2 cellular contexts compared by ENCODE assay signal in the genomic region with DNA sequence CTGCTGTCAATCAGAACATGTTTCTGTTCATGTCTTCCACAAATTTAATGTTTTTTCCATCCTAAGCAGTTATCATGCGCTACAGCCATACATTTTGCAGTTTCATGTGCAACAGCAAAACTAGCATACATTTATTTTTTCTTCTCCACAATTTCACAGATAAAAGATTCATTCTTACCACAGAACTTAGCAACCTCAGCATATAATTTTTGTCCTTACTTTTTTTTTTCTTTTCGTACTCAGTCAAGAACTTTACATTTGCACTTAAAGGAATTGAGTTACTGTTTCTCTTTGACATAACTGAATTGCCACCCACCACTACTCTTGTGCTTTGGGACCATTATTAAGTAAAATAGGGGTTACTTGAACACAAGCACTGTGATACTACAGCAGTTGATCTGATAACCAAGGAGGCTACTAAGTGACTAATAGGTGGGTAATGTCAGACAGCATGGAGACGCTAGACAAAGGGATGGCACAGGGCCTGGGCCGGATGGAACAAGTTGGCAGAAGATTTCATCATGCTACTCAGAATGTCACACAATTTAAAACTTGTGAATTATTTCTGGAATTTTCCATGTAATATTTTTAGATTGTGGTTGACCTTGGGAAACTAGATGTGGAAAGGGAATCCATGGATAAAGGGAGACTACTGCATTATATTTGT.
TF ChIP-seq lines count a peak whose summit lies in the region.

No MANE protein-coding gene starts in this region.

TF ChIP-seq in HepG2, 621 proteins besides CTCF, POLR2A, EP300 and RAD21 (continued from another document):
- TF ChIP-seq, protein P1, sequence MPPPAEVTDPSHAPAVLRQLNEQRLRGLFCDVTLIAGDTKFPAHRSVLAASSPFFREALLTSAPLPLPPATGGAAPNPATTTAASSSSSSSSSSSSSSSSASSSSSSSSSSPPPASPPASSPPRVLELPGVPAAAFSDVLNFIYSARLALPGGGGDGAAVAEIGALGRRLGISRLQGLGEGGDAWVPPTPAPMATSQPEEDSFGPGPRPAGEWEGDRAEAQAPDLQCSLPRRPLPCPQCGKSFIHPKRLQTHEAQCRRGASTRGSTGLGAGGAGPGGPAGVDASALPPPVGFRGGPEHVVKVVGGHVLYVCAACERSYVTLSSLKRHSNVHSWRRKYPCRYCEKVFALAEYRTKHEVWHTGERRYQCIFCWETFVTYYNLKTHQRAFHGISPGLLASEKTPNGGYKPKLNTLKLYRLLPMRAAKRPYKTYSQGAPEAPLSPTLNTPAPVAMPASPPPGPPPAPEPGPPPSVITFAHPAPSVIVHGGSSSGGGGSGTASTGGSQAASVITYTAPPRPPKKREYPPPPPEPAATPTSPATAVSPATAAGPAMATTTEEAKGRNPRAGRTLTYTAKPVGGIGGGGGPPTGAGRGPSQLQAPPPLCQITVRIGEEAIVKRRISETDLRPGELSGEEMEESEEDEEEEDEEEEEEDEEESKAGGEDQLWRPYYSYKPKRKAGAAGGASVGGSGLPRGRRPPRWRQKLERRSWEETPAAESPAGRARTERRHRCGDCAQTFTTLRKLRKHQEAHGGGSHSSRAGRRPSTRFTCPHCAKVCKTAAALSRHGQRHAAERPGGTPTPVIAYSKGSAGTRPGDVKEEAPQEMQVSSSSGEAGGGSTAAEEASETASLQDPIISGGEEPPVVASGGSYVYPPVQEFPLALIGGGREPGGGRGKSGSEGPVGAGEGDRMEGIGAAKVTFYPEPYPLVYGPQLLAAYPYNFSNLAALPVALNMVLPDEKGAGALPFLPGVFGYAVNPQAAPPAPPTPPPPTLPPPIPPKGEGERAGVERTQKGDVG (CRISPR knock-in tag; IDR thresholded peaks at IDR 0.05; ENCODE audit: borderline replicate concordance) = no peak
- TF ChIP-seq, protein P2, sequence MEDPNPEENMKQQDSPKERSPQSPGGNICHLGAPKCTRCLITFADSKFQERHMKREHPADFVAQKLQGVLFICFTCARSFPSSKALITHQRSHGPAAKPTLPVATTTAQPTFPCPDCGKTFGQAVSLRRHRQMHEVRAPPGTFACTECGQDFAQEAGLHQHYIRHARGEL (CRISPR knock-in tag; IDR thresholded peaks at IDR 0.05) = no peak
- TF ChIP-seq KLF16 (CRISPR knock-in tag; IDR thresholded peaks at IDR 0.05) = no peak
- peak; percentile 11 to 56; a peak in 2 of 4 replicates for TF ChIP-seq MAFK (conservative IDR thresholded peaks at IDR 0.05 in 1 of 2, IDR thresholded peaks at IDR 0.05 in 1 of 2; ENCODE audit: low read length in 2 of 2)
- TF ChIP-seq, protein P3, sequence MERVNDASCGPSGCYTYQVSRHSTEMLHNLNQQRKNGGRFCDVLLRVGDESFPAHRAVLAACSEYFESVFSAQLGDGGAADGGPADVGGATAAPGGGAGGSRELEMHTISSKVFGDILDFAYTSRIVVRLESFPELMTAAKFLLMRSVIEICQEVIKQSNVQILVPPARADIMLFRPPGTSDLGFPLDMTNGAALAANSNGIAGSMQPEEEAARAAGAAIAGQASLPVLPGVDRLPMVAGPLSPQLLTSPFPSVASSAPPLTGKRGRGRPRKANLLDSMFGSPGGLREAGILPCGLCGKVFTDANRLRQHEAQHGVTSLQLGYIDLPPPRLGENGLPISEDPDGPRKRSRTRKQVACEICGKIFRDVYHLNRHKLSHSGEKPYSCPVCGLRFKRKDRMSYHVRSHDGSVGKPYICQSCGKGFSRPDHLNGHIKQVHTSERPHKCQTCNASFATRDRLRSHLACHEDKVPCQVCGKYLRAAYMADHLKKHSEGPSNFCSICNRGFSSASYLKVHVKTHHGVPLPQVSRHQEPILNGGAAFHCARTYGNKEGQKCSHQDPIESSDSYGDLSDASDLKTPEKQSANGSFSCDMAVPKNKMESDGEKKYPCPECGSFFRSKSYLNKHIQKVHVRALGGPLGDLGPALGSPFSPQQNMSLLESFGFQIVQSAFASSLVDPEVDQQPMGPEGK (CRISPR knock-in tag; IDR thresholded peaks at IDR 0.05) = no peak

TF ChIP-seq in SK-N-SH treated with all-trans-retinoic acid at 6 μM for 48 hours, 23 proteins besides CTCF, POLR2A, EP300 and RAD21 (continued from another document):
- TF ChIP-seq, protein P4, sequence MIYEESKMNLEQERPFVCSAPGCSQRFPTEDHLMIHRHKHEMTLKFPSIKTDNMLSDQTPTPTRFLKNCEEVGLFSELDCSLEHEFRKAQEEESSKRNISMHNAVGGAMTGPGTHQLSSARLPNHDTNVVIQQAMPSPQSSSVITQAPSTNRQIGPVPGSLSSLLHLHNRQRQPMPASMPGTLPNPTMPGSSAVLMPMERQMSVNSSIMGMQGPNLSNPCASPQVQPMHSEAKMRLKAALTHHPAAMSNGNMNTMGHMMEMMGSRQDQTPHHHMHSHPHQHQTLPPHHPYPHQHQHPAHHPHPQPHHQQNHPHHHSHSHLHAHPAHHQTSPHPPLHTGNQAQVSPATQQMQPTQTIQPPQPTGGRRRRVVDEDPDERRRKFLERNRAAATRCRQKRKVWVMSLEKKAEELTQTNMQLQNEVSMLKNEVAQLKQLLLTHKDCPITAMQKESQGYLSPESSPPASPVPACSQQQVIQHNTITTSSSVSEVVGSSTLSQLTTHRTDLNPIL (CRISPR knock-in tag; IDR thresholded peaks at IDR 0.05; ENCODE audit: low read depth) = no peak
- no peak for TF ChIP-seq BACH2 (CRISPR knock-in tag; IDR thresholded peaks at IDR 0.05; ENCODE audit: borderline replicate concordance)
- TF ChIP-seq ZFP30 (CRISPR knock-in tag; IDR thresholded peaks at IDR 0.05) = no peak
